Comparison of ENCODE assay signal across 22 cellular contexts in the genomic region with DNA sequence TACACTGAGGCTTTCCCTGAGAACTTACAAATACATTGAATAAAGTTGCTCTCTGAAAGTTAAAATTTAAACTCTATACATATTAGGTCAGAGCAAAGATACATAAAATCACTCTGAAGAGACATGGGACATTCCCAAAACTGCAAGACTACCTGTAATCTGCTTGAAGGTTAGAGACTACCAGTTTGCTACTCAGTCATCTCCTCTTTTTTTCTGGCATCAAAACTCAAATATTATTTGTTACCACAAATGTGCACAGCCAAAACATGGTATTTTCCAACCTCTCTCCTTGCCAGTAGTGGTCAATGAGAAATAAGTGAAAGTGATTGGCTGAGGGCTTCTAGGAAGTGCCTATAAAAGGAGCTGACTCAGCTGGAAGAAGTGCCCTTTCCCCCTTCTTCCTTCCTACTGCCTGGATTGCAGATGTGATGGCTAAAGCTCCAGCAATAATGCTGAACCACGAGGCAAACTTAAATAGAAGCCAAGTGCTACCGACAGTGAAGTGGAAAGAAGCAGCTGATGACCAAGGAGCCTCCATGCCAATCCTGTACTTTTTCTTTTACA. TPM values are rescaled to one million over a fixed set of nuclear protein-coding genes. Genes with fewer than 3 reads are reported as not detected.
DNase-seq lines count a peak whose midpoint lies in the region; ATAC-seq and TF ChIP-seq lines count a peak whose summit lies in the region.
"Had no signal": no experiment of that assay in that cellular context is flagged by ENCODE, and none has a peak within 500 bp of the region (broad histone marks: within the 10 kb centered on the region; RNA-seq: fewer than 3 reads in every experiment).

No MANE protein-coding gene starts in this region.

- no peaks in the 10 kb centered on the region for H3K9me3 ChIP-seq in naive thymus-derived CD4-positive, alpha-beta T cell (ENCODE audit: control insufficient read depth in 2 of 3, low read length in 3 of 3)
- H3K9me3 ChIP-seq: sigmoid colon had no signal

- no peak for DNase-seq in activated CD4-positive, alpha-beta T cell treated with anti-CD3 and anti-CD28 coated beads, Interleukin-2, amount 10 ng/mL, durations not matched to agents 24 days and 14 days
- DNase-seq in activated CD4-positive, alpha-beta T cell treated with anti-CD3 and anti-CD28 coated beads for 4 hours, result no peak
- DNase-seq in HFF-Myc (ENCODE audit: extremely low read depth, low read depth) (peak; percentile 39), NK-92 (lab: John Stamatoyannopoulos, UW; ENCODE audit: unreplicated experiment) (no peak), NCI-H2227 treated with DMSO at 0.1 percent for 48 hours (lab: John Stamatoyannopoulos, UW) (no peak)
- DNase-seq in activated T-helper 2 cell treated with anti-CD3 and anti-CD28 coated beads, Interferon-gamma antibody, Interleukin-2, Interleukin-4, amounts not matched to agents 10 μg/mL and 5 μg/mL and 100 μg/mL, durations not matched to agents 14 hours and 24 hours and 36 hours (ENCODE audit: low spot score), result no peak
- no peak for DNase-seq in naive thymus-derived CD4-positive, alpha-beta T cell
- DNase-seq: 8988T, C1 segment of cervical spinal cord, cortex of kidney, mammary epithelial cell, NCI-H1417, NCI-H526 treated with DMSO at 0.1 percent for 48 hours, Right ventricle myocardium superior, sigmoid colon, trophoblast cell had no signal

- H3K9me3 Mint-ChIP-seq in activated CD4-positive, alpha-beta T cell treated with anti-CD3 and anti-CD28 coated beads, Interleukin-2, amount 10 ng/mL, durations not matched to agents 24 days and 14 days, result peaks cover 15% of the 10 kb centered on the region
- H3K9me3 Mint-ChIP-seq in activated T-helper 2 cell treated with anti-CD3 and anti-CD28 coated beads, Interferon-gamma antibody, Interleukin-2, Interleukin-4, amounts not matched to agents 10 μg/mL and 5 μg/mL and 100 μg/mL, durations not matched to agents 14 hours and 24 hours and 36 hours, result peaks cover 35% of the 10 kb centered on the region
- H3K9me3 Mint-ChIP-seq in naive thymus-derived CD4-positive, alpha-beta T cell, result peaks cover 0 to 27% (median 0%) of the 10 kb centered on the region in 11 donors

- H3K4me3 ChIP-seq in HFF-Myc (replicated peaks; ENCODE audit: low read depth, low read length), result no peak overlapping the region
- no peak overlapping the region for H3K4me3 ChIP-seq in naive thymus-derived CD4-positive, alpha-beta T cell (ENCODE audit: low read length)
- H3K4me3 ChIP-seq: GM12878, sigmoid colon had no signal

- H3K27ac Mint-ChIP-seq in activated CD4-positive, alpha-beta T cell treated with anti-CD3 and anti-CD28 coated beads, Interleukin-2, amount 10 ng/mL, durations not matched to agents 24 days and 14 days, result peak overlapping the region; percentile 85
- H3K27ac Mint-ChIP-seq in activated T-helper 2 cell treated with anti-CD3 and anti-CD28 coated beads, Interferon-gamma antibody, Interleukin-2, Interleukin-4, amounts not matched to agents 10 μg/mL and 5 μg/mL and 100 μg/mL, durations not matched to agents 14 hours and 24 hours and 36 hours, result peak overlapping the region; percentile 93
- peak overlapping the region; percentile 55 to 99 (median 86) for H3K27ac Mint-ChIP-seq in naive thymus-derived CD4-positive, alpha-beta T cell

- H3K36me3 Mint-ChIP-seq in activated CD4-positive, alpha-beta T cell treated with anti-CD3 and anti-CD28 coated beads, Interleukin-2, amount 10 ng/mL, durations not matched to agents 24 days and 14 days (ENCODE audit: low read depth), result peaks cover 23% of the 10 kb centered on the region
- peaks cover 49% of the 10 kb centered on the region for H3K36me3 Mint-ChIP-seq in activated T-helper 2 cell treated with anti-CD3 and anti-CD28 coated beads, Interferon-gamma antibody, Interleukin-2, Interleukin-4, amounts not matched to agents 10 μg/mL and 5 μg/mL and 100 μg/mL, durations not matched to agents 14 hours and 24 hours and 36 hours (ENCODE audit: low read depth)
- H3K36me3 Mint-ChIP-seq in naive thymus-derived CD4-positive, alpha-beta T cell, result peaks cover 0 to 34% (median 0%) of the 10 kb centered on the region in 5 donors

- POLR2A ChIA-PET in naive thymus-derived CD4-positive, alpha-beta T cell (lab: Charles Lee), result interaction anchor here (0.6 to 3.0 kb wide), 16 partner anchors 10 to 1068 kb away, joined by 3 to 17 read pairs (median 5); a partner anchor contains a TSS

- H3K36me3 ChIP-seq in naive thymus-derived CD4-positive, alpha-beta T cell (ENCODE audit: control insufficient read depth in 2 of 3, insufficient read depth in 3 of 3, low read length in 3 of 3), result peaks cover 0 to 6% (median 0%) of the 10 kb centered on the region in 3 experiments
- H3K36me3 ChIP-seq: sigmoid colon had no signal

- no peaks in the 10 kb centered on the region for H3K27me3 ChIP-seq in naive thymus-derived CD4-positive, alpha-beta T cell (ENCODE audit: control insufficient read depth in 2 of 2, insufficient read depth in 2 of 2, low read length in 2 of 2)
- H3K27me3 ChIP-seq: sigmoid colon had no signal

- peak overlapping the region; percentile 4 for H3K4me3 Mint-ChIP-seq in activated CD4-positive, alpha-beta T cell treated with anti-CD3 and anti-CD28 coated beads, Interleukin-2, amount 10 ng/mL, durations not matched to agents 24 days and 14 days
- H3K4me3 Mint-ChIP-seq in activated T-helper 2 cell treated with anti-CD3 and anti-CD28 coated beads, Interferon-gamma antibody, Interleukin-2, Interleukin-4, amounts not matched to agents 10 μg/mL and 5 μg/mL and 100 μg/mL, durations not matched to agents 14 hours and 24 hours and 36 hours (ENCODE audit: low read depth), result no peak overlapping the region
- H3K4me3 Mint-ChIP-seq in naive thymus-derived CD4-positive, alpha-beta T cell, result peak overlapping the region in 7 of 10 donors; percentile 14 to 55 (median 51)

- CTCF ChIA-PET in naive thymus-derived CD4-positive, alpha-beta T cell (lab: Charles Lee), result interaction anchor here (0.5 to 2.2 kb wide), 12 partner anchors 13 to 294 kb away, joined by 3 to 10 read pairs (median 4); a partner anchor contains a TSS

- intact Hi-C loops in activated CD4-positive, alpha-beta T cell treated with anti-CD3 and anti-CD28 coated beads, Interleukin-2, amount 10 ng/mL, durations not matched to agents 24 days and 14 days (cut with micrococcal nuclease), result loop anchor here (1.0 to 10.0 kb wide), 9 partner anchors 11 to 523 kb away; a partner anchor contains a TSS
- intact Hi-C loops in activated T-helper 2 cell treated with anti-CD3 and anti-CD28 coated beads, Interferon-gamma antibody, Interleukin-2, Interleukin-4, amounts not matched to agents 10 μg/mL and 5 μg/mL and 100 μg/mL, durations not matched to agents 14 hours and 24 hours and 36 hours (cut with micrococcal nuclease), result loop anchor here (1.0 to 10.0 kb wide), 11 partner anchors 11 to 323 kb away; no protein-coding TSS in a partner anchor
- intact Hi-C loops in naive thymus-derived CD4-positive, alpha-beta T cell (cut with micrococcal nuclease), result loop anchor here (1.0 to 5.0 kb wide), 11 partner anchors 11 to 131 kb away; a partner anchor contains a TSS

- no peaks in the 10 kb centered on the region for H3K27me3 Mint-ChIP-seq in activated CD4-positive, alpha-beta T cell treated with anti-CD3 and anti-CD28 coated beads, Interleukin-2, amount 10 ng/mL, durations not matched to agents 24 days and 14 days
- no peaks in the 10 kb centered on the region for H3K27me3 Mint-ChIP-seq in activated T-helper 2 cell treated with anti-CD3 and anti-CD28 coated beads, Interferon-gamma antibody, Interleukin-2, Interleukin-4, amounts not matched to agents 10 μg/mL and 5 μg/mL and 100 μg/mL, durations not matched to agents 14 hours and 24 hours and 36 hours (ENCODE audit: low read depth)
- no peaks in the 10 kb centered on the region for H3K27me3 Mint-ChIP-seq in naive thymus-derived CD4-positive, alpha-beta T cell

- ATAC-seq in naive thymus-derived CD4-positive, alpha-beta T cell, result no peak
- ATAC-seq in activated CD4-positive, CD25-positive, alpha-beta regulatory T cell treated with anti-CD3 and anti-CD28 coated beads, Interleukin-2, amount 50 U/mL, for 24 hours, result no peak
- ATAC-seq: GM12878 had no signal

- peaks cover 46% of the 10 kb centered on the region for H3K4me1 Mint-ChIP-seq in activated CD4-positive, alpha-beta T cell treated with anti-CD3 and anti-CD28 coated beads, Interleukin-2, amount 10 ng/mL, durations not matched to agents 24 days and 14 days
- peaks cover 42% of the 10 kb centered on the region for H3K4me1 Mint-ChIP-seq in activated T-helper 2 cell treated with anti-CD3 and anti-CD28 coated beads, Interferon-gamma antibody, Interleukin-2, Interleukin-4, amounts not matched to agents 10 μg/mL and 5 μg/mL and 100 μg/mL, durations not matched to agents 14 hours and 24 hours and 36 hours (ENCODE audit: low read depth)
- peaks cover 11 to 51% (median 32%) of the 10 kb centered on the region in 7 donors for H3K4me1 Mint-ChIP-seq in naive thymus-derived CD4-positive, alpha-beta T cell

- no peak for TF ChIP-seq CTCF in HFF-Myc (IDR thresholded peaks at IDR 0.05; ENCODE audit: low read depth, low read length, missing control alignments)

- H3K4me1 ChIP-seq in naive thymus-derived CD4-positive, alpha-beta T cell (ENCODE audit: control insufficient read depth in 2 of 2, insufficient read depth in 2 of 2, low read length in 2 of 2), result peaks cover 17 to 31% of the 10 kb centered on the region in 2 donors
- H3K4me1 ChIP-seq: parathyroid adenoma, sigmoid colon had no signal

- peak overlapping the region; percentile 49 for H3K27ac ChIP-seq in naive thymus-derived CD4-positive, alpha-beta T cell (ENCODE audit: low read depth, low read length)
- H3K27ac ChIP-seq: parathyroid adenoma, sigmoid colon, VCaP had no signal

RNA-seq across cellular contexts. Expression of a gene that starts 13.8 kb away (rescaled TPM):
- 0.70 and 0.78 TPM in 2 replicates for total RNA-seq in activated CD4-positive, alpha-beta T cell treated with anti-CD3 and anti-CD28 coated beads, Interleukin-2, amount 10 ng/mL, durations not matched to agents 24 days and 14 days
- total RNA-seq in activated T-helper 2 cell treated with anti-CD3 and anti-CD28 coated beads, Interferon-gamma antibody, Interleukin-2, Interleukin-4, amounts not matched to agents 10 μg/mL and 5 μg/mL and 100 μg/mL, durations not matched to agents 14 hours and 24 hours and 36 hours, result 0.23 and 0.55 TPM in 2 replicates
- total RNA-seq in naive thymus-derived CD4-positive, alpha-beta T cell, result 10 to 100 TPM in 1 of 5 experiments, 1 to 10 TPM in 4; 1.3 to 18.1 (median 2.4) TPM
- 1 to 10 TPM; 1.9 to 4.0 TPM for polyA plus RNA-seq in naive thymus-derived CD4-positive, alpha-beta T cell
- total RNA-seq: fibroblast of villous mesenchyme, GM12878, kidney epithelial cell, mammary epithelial cell had no signal
- polyA plus RNA-seq: mammary epithelial cell had no signal

RNA-seq across cellular contexts. Expression of a gene that starts 52.5 kb away (rescaled TPM):
- not detected in 2 replicates for total RNA-seq in activated CD4-positive, alpha-beta T cell treated with anti-CD3 and anti-CD28 coated beads, Interleukin-2, amount 10 ng/mL, durations not matched to agents 24 days and 14 days
- 0.11 and 0.37 TPM in 2 replicates for total RNA-seq in activated T-helper 2 cell treated with anti-CD3 and anti-CD28 coated beads, Interferon-gamma antibody, Interleukin-2, Interleukin-4, amounts not matched to agents 10 μg/mL and 5 μg/mL and 100 μg/mL, durations not matched to agents 14 hours and 24 hours and 36 hours
- total RNA-seq in naive thymus-derived CD4-positive, alpha-beta T cell, result 1 to 10 TPM in 1 of 5 experiments, under 1 TPM in 1, not detected in 3; 0.39 to 1.2 TPM
- not detected for polyA plus RNA-seq in naive thymus-derived CD4-positive, alpha-beta T cell
- total RNA-seq: GM12878, Right ventricle myocardium superior, sigmoid colon had no signal
- polyA plus RNA-seq: GM12878, mammary epithelial cell had no signal
